In genomic region chr3:51397389-51397788, GRCh38 we compare ENCODE assay signal across 19 cellular contexts. TPM values are rescaled to one million over a fixed set of nuclear protein-coding genes. Genes with fewer than 3 reads are reported as not detected.
DNase-seq lines count a peak whose midpoint lies in the region; ATAC-seq and TF ChIP-seq lines count a peak whose summit lies in the region.
"Had no signal": no experiment of that assay in that cellular context is flagged by ENCODE, and none has a peak within 500 bp of the region (broad histone marks: within the 10 kb centered on the region; RNA-seq: fewer than 3 reads in every experiment).

No MANE protein-coding gene starts in this region.

- no peak for ATAC-seq in activated T-cell treated with anti-CD3 and anti-CD28 coated beads, Interleukin-2, amount 50 U/mL, for 72 hours (replicated peaks in 1 of 2)
- no peak for ATAC-seq in HG03095 (IDR thresholded peaks at IDR 0.05; ENCODE audit: unreplicated experiment)
- ATAC-seq: Right ventricle myocardium inferior; stimulated activated memory B cell treated with anti-CD40 and anti-IgM and Interleukin-4, amounts not matched to agents 10 μg/mL and 1 μg/mL and 100 μg/mL, for 72 hours had no signal

- no peak for TF ChIP-seq CTCF in Peyer's patch (IDR thresholded peaks at IDR 0.05)

- peak overlapping the region; percentile 94 for H3K27ac Mint-ChIP-seq in activated T-cell treated with anti-CD3 and anti-CD28 coated beads, Interleukin-2, amount 50 U/mL, for 72 hours
- H3K27ac Mint-ChIP-seq in immature natural killer cell = peak overlapping the region in 4 of 6 donors; percentile 3 to 68 (median 39)
- H3K27ac Mint-ChIP-seq: T-helper 2 cell treated with Interferon-gamma antibody and Interleukin-4, amounts not matched to agents 5 μg/mL and 100 μg/mL, for 36 hours had no signal

- no peaks in the 10 kb centered on the region for H3K9me3 Mint-ChIP-seq in activated T-cell treated with anti-CD3 and anti-CD28 coated beads, Interleukin-2, amount 50 U/mL, for 72 hours
- H3K9me3 Mint-ChIP-seq in immature natural killer cell = no peaks in the 10 kb centered on the region
- H3K9me3 Mint-ChIP-seq: naive B cell; stimulated activated memory B cell treated with anti-CD40 and anti-IgM and Interleukin-4, amounts not matched to agents 10 μg/mL and 1 μg/mL and 100 μg/mL, for 72 hours; T-helper 2 cell treated with Interferon-gamma antibody and Interleukin-4, amounts not matched to agents 5 μg/mL and 100 μg/mL, for 36 hours had no signal

- H3K4me1 ChIP-seq in Peyer's patch (peaks cover 0 to 37% (median 9%) of the 10 kb centered on the region in 4 donors), subcutaneous abdominal adipose tissue (ENCODE audit: control insufficient read depth in 5 of 5, insufficient read depth in 5 of 5, low read length in 5 of 5) (peaks cover 8 to 65% (median 53%) of the 10 kb centered on the region in 5 donors)

- no peak overlapping the region for H3K4me3 ChIP-seq in Peyer's patch
- no peak overlapping the region for H3K4me3 ChIP-seq in subcutaneous abdominal adipose tissue (ENCODE audit: low read depth in 1 of 5, low read length in 5 of 5)
- H3K4me3 ChIP-seq: esophagus muscularis mucosa, sigmoid colon had no signal

- H3K4me3 Mint-ChIP-seq in activated T-cell treated with anti-CD3 and anti-CD28 coated beads, Interleukin-2, amount 50 U/mL, for 72 hours = no peak overlapping the region
- H3K4me3 Mint-ChIP-seq in immature natural killer cell = no peak overlapping the region
- H3K4me3 Mint-ChIP-seq: stimulated activated memory B cell treated with anti-CD40 and anti-IgM and Interleukin-4, amounts not matched to agents 10 μg/mL and 1 μg/mL and 100 μg/mL, for 72 hours; T-helper 2 cell treated with Interferon-gamma antibody and Interleukin-4, amounts not matched to agents 5 μg/mL and 100 μg/mL, for 36 hours had no signal

- no peak for TF ChIP-seq POLR2A in Peyer's patch (IDR thresholded peaks at IDR 0.05)

- no peaks in the 10 kb centered on the region for H3K9me3 ChIP-seq in Peyer's patch
- H3K9me3 ChIP-seq in subcutaneous abdominal adipose tissue (ENCODE audit: control insufficient read depth in 5 of 5, low read length in 5 of 5) = no peaks in the 10 kb centered on the region
- H3K9me3 ChIP-seq: esophagus muscularis mucosa, sigmoid colon had no signal

- DNase-seq in activated T-cell treated with anti-CD3 and anti-CD28 coated beads, Interleukin-2, amount 50 U/mL, for 72 hours = no peak
- no peak for DNase-seq in activated T-cell treated with anti-CD3 and anti-CD28 coated beads, Interleukin-2, amount 50 U/mL, for 48 hours
- peak in 2 of 3 donors; percentile 10 to 22 for DNase-seq in Peyer's patch
- no peak for DNase-seq in immature natural killer cell
- no peak for DNase-seq in DMS79 treated with DMSO at 0.1 percent for 48 hours (lab: John Stamatoyannopoulos, UW)
- no peak for DNase-seq in caudate nucleus (lab: John Stamatoyannopoulos, UW)
- DNase-seq: ACHN; activated naive CD4-positive, alpha-beta T cell treated with Interleukin-2 at 50 U/mL for 16 hours; naive B cell; NCI-H2171 treated with DMSO at 0.1 percent for 48 hours; NK-92 treated with Interleukin-12 subunit alpha and Interleukin-12 subunit beta, amount 100 ng/mL, for 24 hours; sigmoid colon; stimulated activated CD4-positive, alpha-beta T cell treated with anti-CD3 and anti-CD28 coated beads, Interleukin-4, amount 100 ng/mL, for 4 hours had no signal

- H3K27me3 ChIP-seq in Peyer's patch (no peaks in the 10 kb centered on the region), subcutaneous abdominal adipose tissue (ENCODE audit: control insufficient read depth in 5 of 5, insufficient read depth in 4 of 5, low read length in 5 of 5) (no peaks in the 10 kb centered on the region)
- H3K27me3 ChIP-seq: esophagus muscularis mucosa, sigmoid colon had no signal

- H3K27me3 Mint-ChIP-seq in activated T-cell treated with anti-CD3 and anti-CD28 coated beads, Interleukin-2, amount 50 U/mL, for 72 hours (ENCODE audit: low read depth) = no peaks in the 10 kb centered on the region
- peaks cover 0 to 4% (median 2%) of the 10 kb centered on the region in 3 donors for H3K27me3 Mint-ChIP-seq in immature natural killer cell (ENCODE audit: low read depth in 3 of 3)
- H3K27me3 Mint-ChIP-seq: naive B cell; stimulated activated memory B cell treated with anti-CD40 and anti-IgM and Interleukin-4, amounts not matched to agents 10 μg/mL and 1 μg/mL and 100 μg/mL, for 72 hours had no signal

- no peak overlapping the region for H3K27ac ChIP-seq in Peyer's patch
- H3K27ac ChIP-seq in subcutaneous abdominal adipose tissue (ENCODE audit: low read depth, low read length) = peak overlapping the region; percentile 20
- H3K27ac ChIP-seq in caudate nucleus (ENCODE audit: low read depth, low read length) = no peak overlapping the region

- H3K36me3 ChIP-seq in Peyer's patch (peaks cover 0 to 87% (median 0%) of the 10 kb centered on the region in 3 donors), subcutaneous abdominal adipose tissue (ENCODE audit: control insufficient read depth in 5 of 5, insufficient read depth in 5 of 5, low read length in 5 of 5) (peaks cover 2 to 83% (median 70%) of the 10 kb centered on the region in 5 donors)

- peaks cover 5 to 19% of the 10 kb centered on the region in 2 donors for H3K36me3 Mint-ChIP-seq in activated T-cell treated with anti-CD3 and anti-CD28 coated beads, Interleukin-2, amount 50 U/mL, for 72 hours (ENCODE audit: insufficient read depth in 2 of 2)
- peaks cover 7 to 50% (median 9%) of the 10 kb centered on the region in 3 donors for H3K36me3 Mint-ChIP-seq in immature natural killer cell

- H3K4me1 Mint-ChIP-seq in activated T-cell treated with anti-CD3 and anti-CD28 coated beads, Interleukin-2, amount 50 U/mL, for 72 hours (ENCODE audit: low read depth) = peaks cover 39% of the 10 kb centered on the region
- peaks cover 29 to 47% of the 10 kb centered on the region in 2 donors for H3K4me1 Mint-ChIP-seq in immature natural killer cell

- peak overlapping the region in 2 of 5 donors; percentile 11 to 38 for H3K9ac ChIP-seq in subcutaneous abdominal adipose tissue (ENCODE audit: low read length in 5 of 5)

RNA-seq across cellular contexts. Expression of gene RBM15B, which starts 6.3 kb away (rescaled TPM):
- total RNA-seq in activated T-cell treated with anti-CD3 and anti-CD28 coated beads, Interleukin-2, amount 50 U/mL, for 72 hours = 10 to 100 TPM; 19.6 to 24.4 TPM
- total RNA-seq in Peyer's patch = 10 to 100 TPM; 23.1 to 34.6 (median 27.4) TPM
- polyA plus RNA-seq in immature natural killer cell = 10 to 100 TPM; 10.3 to 12.1 (median 11.3) TPM

RNA-seq across cellular contexts. Expression of gene MANF, which starts 12.3 kb away (rescaled TPM):
- 100 to 1,000 TPM; 112 to 141 TPM for total RNA-seq in activated T-cell treated with anti-CD3 and anti-CD28 coated beads, Interleukin-2, amount 50 U/mL, for 72 hours
- 10 to 100 TPM; 18.2 to 52.7 (median 26.4) TPM for total RNA-seq in Peyer's patch
- polyA plus RNA-seq in immature natural killer cell = 100 to 1,000 TPM in 1 of 3 donors, 10 to 100 TPM in 2; 58.7 to 109 (median 82.4) TPM

Comparison
In these comparisons a context has a peak if more than half of its experiments do, and no peak if none do; other contexts are left out.
1. DNase-seq: peak in Peyer's patch (2 of 3); none in activated T-cell treated with anti-CD3 and anti-CD28 coated beads, Interleukin-2, amount 50 U/mL, for 72 hours (0 of 2), activated T-cell treated with anti-CD3 and anti-CD28 coated beads, Interleukin-2, amount 50 U/mL, for 48 hours (0 of 2), immature natural killer cell (0 of 3), DMS79 treated with DMSO at 0.1 percent for 48 hours (single experiment) and caudate nucleus (0 of 61).